ENCODE assay signal across 8 cellular contexts in the genomic region with DNA sequence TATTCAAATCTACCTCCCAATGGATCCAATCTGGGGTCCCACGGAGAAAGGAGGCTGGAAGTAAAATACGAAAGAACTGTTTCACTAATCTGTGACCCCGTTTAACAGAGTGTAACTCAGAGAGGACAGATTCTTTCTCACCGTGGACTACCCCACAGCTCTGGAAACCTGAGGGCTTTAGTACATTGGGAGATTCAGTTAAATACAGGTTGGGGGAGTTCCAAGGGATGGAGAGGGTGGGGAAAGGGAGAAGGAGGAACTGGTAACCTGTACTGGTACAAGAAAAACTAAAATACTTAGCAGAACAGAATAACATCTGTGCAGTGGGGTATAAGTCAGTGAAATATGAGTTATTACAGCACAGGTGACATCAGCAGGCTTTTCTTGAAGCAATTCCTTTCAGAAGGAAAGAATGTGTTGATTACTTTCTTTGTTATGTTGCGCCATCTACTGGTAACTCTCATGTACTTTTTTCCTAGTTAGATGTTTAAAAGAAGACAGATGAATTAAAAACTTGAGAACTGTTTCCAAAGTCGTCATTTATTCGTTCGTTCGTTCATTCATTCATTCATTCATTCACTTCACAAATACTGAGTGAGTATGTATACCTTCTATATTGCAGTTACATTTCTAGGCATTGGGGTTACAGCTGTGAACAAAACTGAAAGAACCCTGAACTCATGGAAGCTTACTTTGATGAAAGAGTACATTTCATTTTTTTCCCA. TPM values are rescaled to one million over a fixed set of nuclear protein-coding genes. Genes with fewer than 3 reads are reported as not detected.
DNase-seq lines count a peak whose midpoint lies in the region; ATAC-seq, FAIRE-seq and TF ChIP-seq lines count a peak whose summit lies in the region.

No MANE protein-coding gene starts in this region.

- intact Hi-C loops in MCF 10A (cut with micrococcal nuclease) (loop anchor here (1.0 to 2.0 kb wide), 5 partner anchors 27 to 415 kb away; no protein-coding TSS in a partner anchor), kidney (cut with DNase I) (loop anchor here (10.0 kb wide), 1 partner anchor 185 kb away; no protein-coding TSS in a partner anchor)

- no peaks in the 10 kb centered on the region for H3K9me3 ChIP-seq in kidney (ENCODE audit: control insufficient read depth in 1 of 2, low read length in 2 of 2)
- no peaks in the 10 kb centered on the region for H3K9me3 ChIP-seq in thymus (ENCODE audit: control insufficient read depth)

- H3K27ac ChIP-seq in kidney (ENCODE audit: low read depth in 2 of 2, low read length in 2 of 2) (no peak overlapping the region), thymus (ENCODE audit: low read depth) (peak overlapping the region; percentile 8)

- H3K9me3 Mint-ChIP-seq in MCF 10A (ENCODE audit: unreplicated experiment) = no peaks in the 10 kb centered on the region

- H3K4me3 Mint-ChIP-seq in MCF 10A (ENCODE audit: unreplicated experiment) = no peak overlapping the region

- no peaks in the 10 kb centered on the region for H3K27me3 ChIP-seq in thymus (ENCODE audit: control insufficient read depth, insufficient read depth)

- CTCF ChIA-PET in MCF 10A (lab: Yijun Ruan, JAX) = interaction anchor here (0.6 to 7.8 kb wide), 44 partner anchors 9 to 745 kb away, joined by 3 to 152 read pairs (median 4); no protein-coding TSS in a partner anchor

- H3K36me3 ChIP-seq in kidney (ENCODE audit: control insufficient read depth in 1 of 2, insufficient read depth in 2 of 2, low read length in 2 of 2) (no peaks in the 10 kb centered on the region), thymus (ENCODE audit: control insufficient read depth, insufficient read depth) (no peaks in the 10 kb centered on the region)

- 37% methylated on average over 9 of the region's 9 CpGs for WGBS in thymus

- peak; percentile 93 for FAIRE-seq in kidney (lab: Jason Lieb, UNC)

- BruUV-seq in MCF 10A (replicated peaks; lab: Mats Ljungman, UMichigan) = no TSS peak

- ATAC-seq in GM21723 (IDR thresholded peaks at IDR 0.05; ENCODE audit: unreplicated experiment) (no peak), HG03571 (IDR thresholded peaks at IDR 0.05; ENCODE audit: unreplicated experiment) (no peak)

- TF ChIP-seq CTCF in MCF 10A (IDR thresholded peaks at IDR 0.05; ENCODE audit: unreplicated experiment) (peak; percentile 63), kidney (IDR thresholded peaks at IDR 0.05; ENCODE audit: borderline replicate concordance, extremely low read depth, insufficient read depth) (peak; percentile 64)

- H3K4me1 ChIP-seq in kidney (ENCODE audit: control insufficient read depth in 1 of 2, insufficient read depth in 1 of 2, low read depth in 1 of 2, low read length in 2 of 2) = no peaks in the 10 kb centered on the region
- no peaks in the 10 kb centered on the region for H3K4me1 ChIP-seq in thymus (ENCODE audit: control insufficient read depth, insufficient read depth, low read length)

- H3K4me3 ChIP-seq in kidney (ENCODE audit: low read length in 2 of 2) = no peak overlapping the region
- no peak overlapping the region for H3K4me3 ChIP-seq in thymus (ENCODE audit: low read length)

- H3K27ac Mint-ChIP-seq in MCF 10A (ENCODE audit: low read depth, unreplicated experiment) = no peak overlapping the region

- H3K9ac ChIP-seq in kidney (ENCODE audit: low read length in 2 of 2) = no peak overlapping the region

- H3K27me3 Mint-ChIP-seq in MCF 10A (ENCODE audit: insufficient read depth, unreplicated experiment) = no peaks in the 10 kb centered on the region

- POLR2A ChIA-PET in MCF 10A (lab: Yijun Ruan, JAX) = interaction anchor here (0.6 to 4.0 kb wide), 18 partner anchors 27 to 772 kb away, joined by 3 to 77 read pairs (median 6); partner anchors contain the start of genes GSN and RAB14

- no peaks in the 10 kb centered on the region for H3K36me3 Mint-ChIP-seq in MCF 10A (ENCODE audit: insufficient read depth, unreplicated experiment)

- peak; percentile 78 for DNase-seq in DMS 273 (lab: John Stamatoyannopoulos, UW; ENCODE audit: unreplicated experiment)
- peak; percentile 33 for DNase-seq in HPDE6-E6E7 (ENCODE audit: extremely low spot score)
- DNase-seq in NCI-H748 treated with DMSO at 0.1 percent for 48 hours (lab: John Stamatoyannopoulos, UW) = peak; percentile 57
- peak; percentile 80 for DNase-seq in MCF 10A (ENCODE audit: unreplicated experiment)
- DNase-seq in kidney = no peak

- peaks cover 20% of the 10 kb centered on the region for H3K4me1 Mint-ChIP-seq in MCF 10A (ENCODE audit: insufficient read depth, unreplicated experiment)

RNA-seq across cellular contexts. Expression of gene STOM, which starts 30.0 kb away (rescaled TPM):
- total RNA-seq in MCF 10A (2022) (200 and 231 TPM in 2 replicates), kidney (229 TPM)
- polyA plus RNA-seq in kidney (ENCODE audit: insufficient read depth, low read depth, low replicate concordance) (165 TPM), thymus (157 TPM)
